ENCODE assay signal across 18 cellular contexts in the genomic region with DNA sequence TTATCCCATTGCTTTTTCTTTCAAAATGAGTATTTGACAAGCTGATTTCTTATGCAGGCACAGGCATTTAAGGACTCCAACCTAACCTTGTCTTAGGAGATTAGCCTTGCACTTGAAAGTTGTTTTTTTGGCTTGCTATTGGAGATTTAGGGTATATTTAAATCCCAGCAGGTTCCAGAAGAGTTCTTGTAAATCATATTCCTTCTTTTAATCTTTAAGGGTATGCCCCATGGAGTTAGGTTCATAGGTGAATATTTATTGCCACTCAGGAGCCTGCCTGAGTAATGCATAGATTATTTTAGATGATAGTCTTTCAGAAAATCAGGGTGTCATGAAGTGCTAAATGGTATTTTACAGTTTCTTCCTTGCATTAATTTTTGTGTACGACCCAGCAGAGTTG.
DNase-seq lines count a peak whose midpoint lies in the region; TF ChIP-seq lines count a peak whose summit lies in the region.
"Had no signal": no experiment of that assay in that cellular context is flagged by ENCODE, and none has a peak within 500 bp of the region (broad histone marks: within the 10 kb centered on the region; RNA-seq: fewer than 3 reads in every experiment).

No MANE protein-coding gene starts in this region.

- no peaks in the 10 kb centered on the region for H3K27me3 ChIP-seq in tibial artery

- peaks cover 0 to 4% (median 0%) of the 10 kb centered on the region in 3 donors for H3K36me3 ChIP-seq in tibial artery

- intact Hi-C loops in tibial artery (cut with DNase I; ENCODE audit: low total_unique reads), result no loop called here

- H3K4me1 Mint-ChIP-seq in progenitor cell of endocrine pancreas (ENCODE audit: low read depth), result peaks cover 8% of the 10 kb centered on the region

- POLR2A ChIA-PET in HEK293T (lab: Yijun Ruan, JAX), result no interaction called here

- peaks cover 0 to 26% (median 16%) of the 10 kb centered on the region in 4 donors for H3K4me1 ChIP-seq in tibial artery

- in situ Hi-C loops in GM13977 (cut with MboI; ENCODE audit: low pct_unique_long_range_greater_than_20kb, low sequenced_read_pairs, unreplicated experiment), result no loop called here

- peaks cover 40% of the 10 kb centered on the region for H3K36me3 Mint-ChIP-seq in progenitor cell of endocrine pancreas (ENCODE audit: insufficient read depth)

- H3K9me3 ChIP-seq in tibial artery, result no peaks in the 10 kb centered on the region

- no peaks in the 10 kb centered on the region for H3K27me3 Mint-ChIP-seq in progenitor cell of endocrine pancreas
- H3K27me3 Mint-ChIP-seq: CD4-positive, alpha-beta memory T cell had no signal

- H3K4me3 ChIP-seq in tibial artery, result no peak overlapping the region
- H3K4me3 ChIP-seq: GM23248 had no signal

- peak overlapping the region; percentile 4 to 47 for H3K27ac ChIP-seq in tibial artery
- H3K27ac ChIP-seq: GM23248 had no signal

- peak overlapping the region; percentile 68 for H3K27ac Mint-ChIP-seq in progenitor cell of endocrine pancreas
- H3K27ac Mint-ChIP-seq: HFFc6 had no signal

- CTCF ChIA-PET in HEK293T (lab: Yijun Ruan, JAX), result no interaction called here

- TF ChIP-seq CTCF in progenitor cell of endocrine pancreas (IDR thresholded peaks at IDR 0.05; ENCODE audit: unreplicated experiment), result no peak
- TF ChIP-seq CTCF in tibial artery (IDR thresholded peaks at IDR 0.05), result no peak
- TF ChIP-seq CTCF in GM13977 (IDR thresholded peaks at IDR 0.05; ENCODE audit: extremely low read depth, insufficient read depth, missing control alignments), result no peak

- DNase-seq in HEK293T (ENCODE audit: extremely low spot score), result no peak
- DNase-seq in NCI-H2227 treated with DMSO at 0.1 percent for 48 hours (lab: John Stamatoyannopoulos, UW), result peak; percentile 85
- DNase-seq in progenitor cell of endocrine pancreas (ENCODE audit: low spot score, unreplicated experiment), result no peak
- DNase-seq in tibial artery, result no peak
- DNase-seq in activated CD8-positive, alpha-beta memory T cell treated with anti-CD3 and anti-CD28 coated beads for 24 hours, result no peak
- no peak for DNase-seq in T-helper 1 cell
- no peak for DNase-seq in NCI-H1048 (lab: John Stamatoyannopoulos, UW)
- no peak for DNase-seq in GM13977 (ENCODE audit: low spot score)
- DNase-seq: C1 segment of cervical spinal cord; Calu3; CD4-positive, alpha-beta memory T cell; COR-L47; DMS53; DMS79 treated with DMSO at 0.1 percent for 48 hours; GM23248; H7; HCEC 1CT; HFFc6 had no signal

- H3K9me3 Mint-ChIP-seq in progenitor cell of endocrine pancreas (ENCODE audit: low read depth), result peaks cover 6% of the 10 kb centered on the region
- H3K9me3 Mint-ChIP-seq: HFFc6 had no signal

- no peak overlapping the region for H3K4me3 Mint-ChIP-seq in progenitor cell of endocrine pancreas (ENCODE audit: low read depth)
- H3K4me3 Mint-ChIP-seq: CD4-positive, alpha-beta memory T cell; HFFc6 had no signal

TF ChIP-seq in HEK293T, 16 proteins besides CTCF, POLR2A, EP300 and RAD21:
- TF ChIP-seq L3MBTL2 (conservative IDR thresholded peaks at IDR 0.05), result no peak
- TF ChIP-seq SP1 (IDR thresholded peaks at IDR 0.05), result no peak
- TF ChIP-seq CTBP1 (IDR thresholded peaks at IDR 0.05; ENCODE audit: borderline replicate concordance), result peak; percentile 58; the same call in 1 of the 2 replicates
- no peak for TF ChIP-seq FOXM1 (IDR thresholded peaks at IDR 0.05; ENCODE audit: borderline replicate concordance)
- TF ChIP-seq FOXK2 (IDR thresholded peaks at IDR 0.05), result no peak
- TF ChIP-seq ARNT (IDR thresholded peaks at IDR 0.05), result peak; percentile 27; the same call in 1 of the 2 replicates
- TF ChIP-seq ZNF384 (IDR thresholded peaks at IDR 0.05), result no peak
- TF ChIP-seq, protein P1, sequence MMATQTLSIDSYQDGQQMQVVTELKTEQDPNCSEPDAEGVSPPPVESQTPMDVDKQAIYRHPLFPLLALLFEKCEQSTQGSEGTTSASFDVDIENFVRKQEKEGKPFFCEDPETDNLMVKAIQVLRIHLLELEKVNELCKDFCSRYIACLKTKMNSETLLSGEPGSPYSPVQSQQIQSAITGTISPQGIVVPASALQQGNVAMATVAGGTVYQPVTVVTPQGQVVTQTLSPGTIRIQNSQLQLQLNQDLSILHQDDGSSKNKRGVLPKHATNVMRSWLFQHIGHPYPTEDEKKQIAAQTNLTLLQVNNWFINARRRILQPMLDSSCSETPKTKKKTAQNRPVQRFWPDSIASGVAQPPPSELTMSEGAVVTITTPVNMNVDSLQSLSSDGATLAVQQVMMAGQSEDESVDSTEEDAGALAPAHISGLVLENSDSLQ (IDR thresholded peaks at IDR 0.05), result peak; percentile 71
- TF ChIP-seq LEF1 (IDR thresholded peaks at IDR 0.05; ENCODE audit: borderline replicate concordance), result peak; percentile 84; the same call in 1 of the 2 replicates
- TF ChIP-seq FOXA1 (IDR thresholded peaks at IDR 0.05), result no peak
- TF ChIP-seq HDGF (IDR thresholded peaks at IDR 0.05; ENCODE audit: borderline replicate concordance), result no peak
